ENCODE assay signal across 8 cellular contexts in the genomic region with DNA sequence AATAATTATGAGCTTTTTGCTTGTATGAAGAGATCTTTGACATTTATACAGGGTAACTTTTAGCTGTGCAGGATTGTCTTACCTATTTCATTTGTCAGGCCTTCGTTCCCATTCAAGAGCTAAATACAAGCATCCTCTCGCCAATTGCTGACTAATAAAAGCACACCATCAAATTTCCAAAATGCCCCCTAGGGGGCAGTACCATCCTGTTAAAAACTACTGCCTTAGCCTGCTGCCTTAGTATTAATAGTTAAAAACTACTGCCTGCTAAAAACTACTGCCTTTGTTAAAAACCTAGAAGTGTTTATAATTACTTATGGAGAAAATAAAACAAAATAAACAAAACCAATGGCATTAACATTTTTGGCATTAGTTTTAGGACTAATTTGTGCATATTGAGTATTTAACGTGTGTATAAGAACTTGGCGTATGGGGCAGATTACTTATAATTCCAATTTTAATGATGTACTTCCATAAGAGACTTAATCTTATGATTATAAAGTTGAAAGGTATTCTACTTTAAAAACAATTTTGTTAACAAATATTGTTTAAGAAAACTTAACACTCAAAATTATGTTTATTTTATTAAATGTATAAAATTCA. TPM values are rescaled to one million over a fixed set of nuclear protein-coding genes. Genes with fewer than 3 reads are reported as not detected.
DNase-seq lines count a peak whose midpoint lies in the region; ATAC-seq lines count a peak whose summit lies in the region.

No MANE protein-coding gene starts in this region.

- H3K9me3 ChIP-seq in T-helper 17 cell (ENCODE audit: control insufficient read depth, low read length, poor library complexity, severe bottlenecking) = no peaks in the 10 kb centered on the region

- H3K36me3 Mint-ChIP-seq in T-helper 17 cell (ENCODE audit: low read depth) = no peaks in the 10 kb centered on the region

- no peak overlapping the region for H3K27ac Mint-ChIP-seq in T-helper 17 cell

- peak; percentile 56 for ATAC-seq in GM18858 (IDR thresholded peaks at IDR 0.05; ENCODE audit: unreplicated experiment)
- peak; percentile 47 for ATAC-seq in T-helper 17 cell
- peak; percentile 21 for ATAC-seq in left colon

- peaks cover 21% of the 10 kb centered on the region for H3K4me1 Mint-ChIP-seq in T-helper 17 cell

- intact Hi-C loops in left colon (cut with DNase I, micrococcal nuclease) = loop anchor here in 1 of 2 donors (10.0 kb wide), 1 partner anchor 78 kb away; no protein-coding TSS in a partner anchor

- no peak overlapping the region for H3K4me3 Mint-ChIP-seq in T-helper 17 cell

- in situ Hi-C loops in T47D (cut with HindIII; ENCODE audit: low pct_unique_long_range_greater_than_20kb, low sequenced_read_pairs) = no loop called here

- peaks cover 4% of the 10 kb centered on the region for H3K27me3 Mint-ChIP-seq in T-helper 17 cell

- DNase-seq in AML-193 (lab: John Stamatoyannopoulos, UW) (peak; percentile 71 to 75), NCI-H146 (lab: John Stamatoyannopoulos, UW) (peak; percentile 31), T-helper 17 cell (peak in 2 of 3 donors; percentile 18 to 53), T47D (ENCODE audit: low read depth in 1 of 2, low spot score in 1 of 2) (peak; percentile 34 to 89), left colon (peak in 1 of 2 donors; percentile 50), GF-D8 (lab: John Stamatoyannopoulos, UW) (no peak)
- peak; percentile 13 to 27 for DNase-seq in stimulated activated CD8-positive, alpha-beta memory T cell treated with anti-CD3 and anti-CD28 coated beads, Interleukin-15, amount 100 ng/mL, for 48 hours (ENCODE audit: low read depth in 2 of 2)

RNA-seq across cellular contexts. Expression of a gene that starts 3.0 kb away (rescaled TPM):
- total RNA-seq in T-helper 17 cell (10 to 100 TPM; 21.5 to 25.8 TPM), left colon (10 to 100 TPM; 32.3 to 39.3 TPM)

RNA-seq across cellular contexts. Expression of a gene that starts 21.9 kb away (rescaled TPM):
- total RNA-seq in T-helper 17 cell (1 to 10 TPM in 1 of 2 donors, under 1 TPM in 1; 0.63 to 1.0 TPM), left colon (1,000 to 10,000 TPM in 1 of 2 donors, 100 to 1,000 TPM in 1; 498 to 1,280 TPM)

RNA-seq across cellular contexts. Expression of a gene that starts 41.7 kb away (rescaled TPM):
- total RNA-seq in T-helper 17 cell (1 to 10 TPM; 2.6 to 6.7 TPM), left colon (under 1 TPM in 1 of 2 donors, not detected in 1; 0.28 TPM)

RNA-seq across cellular contexts. Expression of a gene that starts 51.3 kb away (rescaled TPM):
- total RNA-seq in T-helper 17 cell (10 to 100 TPM in 1 of 2 donors, 1 to 10 TPM in 1; 9.3 to 12.1 TPM), left colon (10 to 100 TPM; 33.9 to 40.5 TPM)

RNA-seq across cellular contexts. Expression of a gene that starts 51.4 kb away (rescaled TPM):
- total RNA-seq in T-helper 17 cell (100 to 1,000 TPM; 478 to 531 TPM), left colon (100 to 1,000 TPM; 102 to 106 TPM)

Comparison
In these comparisons a context has a peak if more than half of its experiments do, and no peak if none do; other contexts are left out.
1. RNA of a gene that starts 21.9 kb away (total RNA-seq): 498 to 1,280 TPM in left colon; 0.63 to 1.0 TPM in T-helper 17 cell; every median in the first group is over 100 times any median in the second.
2. Peak in every context shown above with its lines, with median percentiles within 50 percentile points of each other: ATAC-seq.